ENCODE assay signal across 25 cellular contexts in genomic region chr16:64656471-64656870, GRCh38.
"Had no signal": no experiment of that assay in that cellular context is flagged by ENCODE, and none has a peak within 500 bp of the region (broad histone marks: within the 10 kb centered on the region; RNA-seq: fewer than 3 reads in every experiment).

No MANE protein-coding gene starts in this region.

- H3K4me2 ChIP-seq: neural progenitor cell had no signal

- H3K27ac ChIP-seq: colonic mucosa, esophagus squamous epithelium, gastroesophageal sphincter, left ventricle myocardium inferior, lower lobe of right lung, neural progenitor cell, pancreas, right lobe of liver, spleen, stomach, thoracic aorta, transverse colon had no signal

- H3K36me3 ChIP-seq: colonic mucosa, esophagus squamous epithelium, gastroesophageal sphincter, left ventricle myocardium inferior, lower lobe of right lung, neural progenitor cell, pancreas, right lobe of liver, spleen, stomach, thoracic aorta, transverse colon had no signal

- H3K9ac ChIP-seq: neural progenitor cell had no signal

- ATAC-seq: gastroesophageal sphincter; lower lobe of right lung; natural killer cell treated with Interleukin-12 subunit alpha and Interleukin-12 subunit beta and Interleukin-15 and Interleukin-18, amount 100 ng/mL, for 72 hours; pancreas; right lobe of liver had no signal

- H3K4me3 Mint-ChIP-seq: immature natural killer cell; memory B cell; mesothelial cell of epicardium; natural killer cell treated with Interleukin-12 subunit alpha and Interleukin-12 subunit beta and Interleukin-15 and Interleukin-18, amount 100 ng/mL, for 72 hours; neural progenitor cell had no signal

- H3K9me3 Mint-ChIP-seq: mesothelial cell of epicardium had no signal

- H3K27ac Mint-ChIP-seq: immature natural killer cell; memory B cell; mesothelial cell of epicardium; natural killer cell treated with Interleukin-12 subunit alpha and Interleukin-12 subunit beta and Interleukin-15 and Interleukin-18, amount 100 ng/mL, for 72 hours; neural progenitor cell; progenitor cell of endocrine pancreas had no signal

- H3K27me3 Mint-ChIP-seq: memory B cell; natural killer cell treated with Interleukin-12 subunit alpha and Interleukin-12 subunit beta and Interleukin-15 and Interleukin-18, amount 100 ng/mL, for 72 hours; progenitor cell of endocrine pancreas had no signal

- H3K4me1 ChIP-seq: colonic mucosa, esophagus squamous epithelium, left ventricle myocardium inferior, lower lobe of right lung, neural progenitor cell, pancreas, right lobe of liver, spleen, stomach, transverse colon had no signal

- H2AFZ ChIP-seq: neural progenitor cell had no signal

- DNase-seq: colonic mucosa; dermis blood vessel endothelial cell; esophagus squamous epithelium; foreskin fibroblast; glutamatergic neuron; immature natural killer cell; left ventricle myocardium inferior; lower lobe of right lung; pancreas; right lobe of liver; spleen; stimulated activated CD4-positive, alpha-beta T cell treated with anti-CD3 and anti-CD28 coated beads, Interleukin-15, amount 100 ng/mL, for 24 hours; stimulated activated CD4-positive, alpha-beta T cell treated with anti-CD3 and anti-CD28 coated beads, Interleukin-1b, Interleukin-23, amount 100 ng/mL, for 48 hours; stimulated activated CD4-positive, alpha-beta T cell treated with anti-CD3 and anti-CD28 coated beads, Interleukin-4, amount 100 ng/mL, for 24 hours; stimulated activated naive CD4-positive, alpha-beta T cell; stomach; substantia nigra; transverse colon had no signal

- H3K4me1 Mint-ChIP-seq: immature natural killer cell, memory B cell, mesothelial cell of epicardium, neural progenitor cell had no signal

- H3K4me3 ChIP-seq: colonic mucosa, esophagus squamous epithelium, gastroesophageal sphincter, left ventricle myocardium inferior, lower lobe of right lung, neural progenitor cell, pancreas, right lobe of liver, spleen, stomach, thoracic aorta, transverse colon had no signal

- H3K9me3 ChIP-seq: colonic mucosa, esophagus squamous epithelium, gastroesophageal sphincter, lower lobe of right lung, pancreas, right lobe of liver, thoracic aorta, transverse colon had no signal

- H3K36me3 Mint-ChIP-seq: immature natural killer cell; memory B cell; mesothelial cell of epicardium; natural killer cell treated with Interleukin-12 subunit alpha and Interleukin-12 subunit beta and Interleukin-15 and Interleukin-18, amount 100 ng/mL, for 72 hours; neural progenitor cell had no signal

- H3K27me3 ChIP-seq: colonic mucosa, esophagus squamous epithelium, gastroesophageal sphincter, neural progenitor cell, pancreas, right lobe of liver, spleen, stomach, transverse colon had no signal
